In the genomic region with DNA sequence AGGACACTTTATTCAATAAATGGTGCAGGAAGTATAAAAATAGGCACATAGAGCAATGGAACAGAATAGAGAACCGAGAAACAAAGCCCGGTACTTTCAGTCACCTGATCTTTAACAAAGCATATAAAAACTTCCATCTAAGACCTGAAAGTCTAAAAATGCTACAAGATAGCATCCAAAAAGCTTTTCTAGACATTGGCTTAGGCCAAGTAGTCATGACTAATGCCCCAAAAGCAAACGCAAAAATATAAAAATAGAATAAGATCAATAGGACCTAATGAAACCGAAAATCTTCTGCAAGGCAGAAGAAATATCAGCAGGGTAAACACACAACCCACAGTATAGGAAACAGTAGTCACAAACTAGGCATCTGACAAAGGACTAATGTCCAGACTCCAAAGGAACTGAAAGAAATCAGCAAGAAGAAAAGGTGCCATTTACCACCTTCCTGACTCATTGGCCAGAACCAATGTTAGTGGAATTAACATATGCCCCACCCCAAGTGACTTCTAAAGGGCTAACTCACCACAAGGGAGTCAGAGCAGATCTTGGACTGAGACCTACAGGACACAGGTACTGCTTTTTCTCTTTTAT, we compare ENCODE assay signal across 8 cellular contexts. TPM values are rescaled to one million over a fixed set of nuclear protein-coding genes. Genes with fewer than 3 reads are reported as not detected.
DNase-seq lines count a peak whose midpoint lies in the region; ATAC-seq and TF ChIP-seq lines count a peak whose summit lies in the region.
"Had no signal": no experiment of that assay in that cellular context is flagged by ENCODE, and none has a peak within 500 bp of the region (broad histone marks: within the 10 kb centered on the region; RNA-seq: fewer than 3 reads in every experiment).

No MANE protein-coding gene starts in this region.

- H3K36me3 ChIP-seq in MM.1S (replicated peaks; ENCODE audit: insufficient read depth, low read length): peaks cover 12% of the 10 kb centered on the region
- H3K36me3 ChIP-seq: gastroesophageal sphincter had no signal

- H2AFZ ChIP-seq in MM.1S (ENCODE audit: low read length): no peak overlapping the region

- DNase-seq in MM.1S: peak; percentile 96
- no peak for DNase-seq in natural killer cell
- no peak for DNase-seq in GM03348 (ENCODE audit: low spot score)
- DNase-seq in OCI-M1 (lab: John Stamatoyannopoulos, UW): no peak
- DNase-seq in middle frontal gyrus (ENCODE audit: extremely low spot score, low spot score): no peak

- no peaks in the 10 kb centered on the region for H3K9me2 ChIP-seq in MM.1S (replicated peaks; ENCODE audit: insufficient read depth, low read length)

- peak overlapping the region; percentile 53 for H3K4me3 Mint-ChIP-seq in natural killer cell

- TF ChIP-seq CTCF in MM.1S (IDR thresholded peaks at IDR 0.05; ENCODE audit: low read length) (no peak), natural killer cell (IDR thresholded peaks at IDR 0.05) (no peak)

- no peaks in the 10 kb centered on the region for H3K36me3 Mint-ChIP-seq in natural killer cell

- peak overlapping the region; percentile 99 for H3K27ac ChIP-seq in MM.1S (ENCODE audit: low read length)

- H3K4me3 ChIP-seq in MM.1S (ENCODE audit: low read length): peak overlapping the region; percentile 82
- H3K4me3 ChIP-seq: gastroesophageal sphincter had no signal

- H3K9me3 Mint-ChIP-seq in natural killer cell: peaks cover 0 to 5% of the 10 kb centered on the region in 2 donors

- H3K4me2 ChIP-seq in MM.1S (ENCODE audit: low read depth, low read length): peak overlapping the region; percentile 86

- peaks cover 85% of the 10 kb centered on the region for H3K4me1 ChIP-seq in MM.1S (ENCODE audit: low read length)

- H3K27ac Mint-ChIP-seq in natural killer cell: peak overlapping the region; percentile 44 to 74

- intact Hi-C loops in natural killer cell (cut with micrococcal nuclease): no loop called here

- peaks cover 68% of the 10 kb centered on the region for H3F3A ChIP-seq in MM.1S (ENCODE audit: insufficient read depth, low read length)

- H3K27me3 Mint-ChIP-seq in natural killer cell (ENCODE audit: low read depth in 2 of 2): peaks cover 0 to 5% of the 10 kb centered on the region in 2 donors

- H3K27me3 ChIP-seq in MM.1S (replicated peaks; ENCODE audit: insufficient read depth, low read length): no peaks in the 10 kb centered on the region

- no peaks in the 10 kb centered on the region for H3K9me3 ChIP-seq in MM.1S (replicated peaks; ENCODE audit: insufficient read depth, low read length)

- peak overlapping the region; percentile 92 for H3K9ac ChIP-seq in MM.1S (ENCODE audit: low read length)

- H3K79me2 ChIP-seq in MM.1S (ENCODE audit: low read length): peaks cover 43% of the 10 kb centered on the region

- H3K4me1 Mint-ChIP-seq in natural killer cell: peaks cover 28 to 44% of the 10 kb centered on the region in 2 donors

- ATAC-seq in GM18870 (IDR thresholded peaks at IDR 0.05; ENCODE audit: unreplicated experiment) (peak; percentile 86), GM21786 (IDR thresholded peaks at IDR 0.05; ENCODE audit: unreplicated experiment) (peak; percentile 61), natural killer cell (peak in 2 of 3 donors; percentile 21)
- ATAC-seq: gastroesophageal sphincter had no signal

- no peaks in the 10 kb centered on the region for H4K20me1 ChIP-seq in MM.1S (ENCODE audit: insufficient read depth, low read length)

RNA-seq across cellular contexts. Expression of a gene that starts 40.8 kb away (rescaled TPM):
- total RNA-seq in natural killer cell: 10 to 100 TPM; 26.8 to 46.6 (median 33.6) TPM

Comparison
In these comparisons a context has a peak if more than half of its experiments do, and no peak if none do; other contexts are left out.
1. ATAC-seq: peak in every context shown above with its lines; median percentile 86 in GM18870; 61 in GM21786; 21 in natural killer cell.